ENCODE assay signal across 18 cellular contexts in genomic region chr5:15827786-15828185, GRCh38.
"Had no signal": no experiment of that assay in that cellular context is flagged by ENCODE, and none has a peak within 500 bp of the region (broad histone marks: within the 10 kb centered on the region; RNA-seq: fewer than 3 reads in every experiment).

No MANE protein-coding gene starts in this region.

- DNase-seq: effector CD8-positive, alpha-beta T cell; effector memory CD8-positive, alpha-beta T cell; endodermal cell; erythroblast; esophagus squamous epithelium; foreskin fibroblast; foreskin melanocyte; gastrocnemius medialis; glutamatergic neuron; head of caudate nucleus; heart right ventricle; hippocampal formation; left cardiac atrium; left lung; left ventricle myocardium superior; lower lobe of right lung; mesenchymal stem cell; naive thymus-derived CD4-positive, alpha-beta T cell had no signal
